16 cellular contexts compared by ENCODE assay signal in genomic region chr5:73812962-73813588, GRCh38.
A peak's percentile ranks its signal among the peaks of the same experiment; 100 is the strongest.
DNase-seq lines count a peak whose midpoint lies in the region; ATAC-seq and TF ChIP-seq lines count a peak whose summit lies in the region.
"Had no signal": no experiment of that assay in that cellular context is flagged by ENCODE, and none has a peak within 500 bp of the region (broad histone marks: within the 10 kb centered on the region; RNA-seq: fewer than 3 reads in every experiment).

No MANE protein-coding gene starts in this region.

- no peak for TF ChIP-seq CTCF in colonic mucosa (IDR thresholded peaks at IDR 0.05)
- TF ChIP-seq CTCF in left lung (IDR thresholded peaks at IDR 0.05): no peak

- H3K36me3 ChIP-seq in colonic mucosa (no peaks in the 10 kb centered on the region), left lung (no peaks in the 10 kb centered on the region)
- H3K36me3 ChIP-seq: heart left ventricle had no signal

- H3K9ac ChIP-seq in colonic mucosa (ENCODE audit: low read depth in 2 of 2, low read length in 2 of 2): peak overlapping the region in 1 of 2 donors; percentile 46

- H3K27me3 ChIP-seq in colonic mucosa: no peaks in the 10 kb centered on the region
- no peaks in the 10 kb centered on the region for H3K27me3 ChIP-seq in left lung

- DNase-seq in HK-2 (ENCODE audit: unreplicated experiment) (peak; percentile 66), colonic mucosa (peak; percentile 69), left lung (no peak)
- no peak for DNase-seq in stimulated activated naive CD8-positive, alpha-beta T cell treated with anti-CD3 and anti-CD28 coated beads, Interleukin-15, Interleukin-2, amounts not matched to agents 100 U/mL and 50 U/mL, for 24 hours
- DNase-seq: activated CD4-positive, alpha-beta T cell treated with anti-CD3 and anti-CD28 coated beads for 36 hours; effector CD4-positive, alpha-beta T cell; EL; heart left ventricle; NCI-H2107; stimulated activated CD8-positive, alpha-beta memory T cell treated with anti-CD3 and anti-CD28 coated beads, Interleukin-4, amount 100 ng/mL, for 48 hours; T-cell had no signal

- no peaks in the 10 kb centered on the region for H3K4me1 ChIP-seq in colonic mucosa
- no peaks in the 10 kb centered on the region for H3K4me1 ChIP-seq in left lung
- H3K4me1 ChIP-seq: heart left ventricle had no signal

- ATAC-seq in left lung (peak; percentile 85), HG02798 (IDR thresholded peaks at IDR 0.05; ENCODE audit: poor library complexity, unreplicated experiment) (no peak), GM21390 (IDR thresholded peaks at IDR 0.05; ENCODE audit: unreplicated experiment) (no peak), HG03139 (IDR thresholded peaks at IDR 0.05; ENCODE audit: unreplicated experiment) (no peak)
- ATAC-seq in stimulated activated naive CD8-positive, alpha-beta T cell treated with anti-CD3 and anti-CD28 coated beads, Interleukin-15, Interleukin-2, amounts not matched to agents 100 U/mL and 50 U/mL, for 24 hours: no peak
- ATAC-seq: activated CD4-positive, alpha-beta T cell treated with anti-CD3 and anti-CD28 coated beads for 36 hours; heart left ventricle; T-cell had no signal

- H3K9me3 ChIP-seq in colonic mucosa: no peaks in the 10 kb centered on the region
- H3K9me3 ChIP-seq in left lung: no peaks in the 10 kb centered on the region
- H3K9me3 ChIP-seq: heart left ventricle had no signal

- H3K4me3 ChIP-seq in colonic mucosa (peak overlapping the region; percentile 17), left lung (peak overlapping the region; percentile 4 to 22), skin epidermis (peak overlapping the region in 5 of 7 experiments; percentile 11 to 37 (median 26))
- H3K4me3 ChIP-seq: heart left ventricle had no signal

- H3K27ac ChIP-seq in colonic mucosa: peak overlapping the region; percentile 14
- no peak overlapping the region for H3K27ac ChIP-seq in left lung
- peak overlapping the region in 15 of 21 experiments; percentile 1 to 74 (median 33) for H3K27ac ChIP-seq in skin epidermis
- H3K27ac ChIP-seq: heart left ventricle, HL-60 had no signal

- intact Hi-C loops in colonic mucosa (cut with DNase I): no loop called here
- intact Hi-C loops in left lung (cut with DNase I): no loop called here

Comparison
In these comparisons a context has a peak if more than half of its experiments do, and no peak if none do; other contexts are left out.
1. DNase-seq: peak in HK-2 (single experiment) and colonic mucosa (single experiment); none in left lung (0 of 2) and stimulated activated naive CD8-positive, alpha-beta T cell treated with anti-CD3 and anti-CD28 coated beads, Interleukin-15, Interleukin-2, amounts not matched to agents 100 U/mL and 50 U/mL, for 24 hours (single experiment).
2. H3K27ac ChIP-seq: peak in colonic mucosa (single experiment) and skin epidermis (15 of 21); none in left lung (0 of 2).
3. Peak in every context shown above with its lines, with median percentiles within 50 percentile points of each other: H3K4me3 ChIP-seq.